34 cellular contexts compared by ENCODE assay signal in genomic region chr3:177493091-177493490, GRCh38.
"Had no signal": no experiment of that assay in that cellular context is flagged by ENCODE, and none has a peak within 500 bp of the region (broad histone marks: within the 10 kb centered on the region; RNA-seq: fewer than 3 reads in every experiment).

No MANE protein-coding gene starts in this region.

- H3K36me3 ChIP-seq: adrenal gland, breast epithelium, cardiac muscle cell, colonic mucosa, gastroesophageal sphincter had no signal

- H3K4me1 ChIP-seq: breast epithelium, colonic mucosa had no signal

- H3K9me3 Mint-ChIP-seq: activated CD4-positive, alpha-beta memory T cell treated with anti-CD3 and anti-CD28 coated beads for 36 hours; activated naive CD4-positive, alpha-beta T cell treated with anti-CD3 and anti-CD28 coated beads for 36 hours; activated naive CD8-positive, alpha-beta T cell treated with anti-CD3 and anti-CD28 coated beads for 36 hours; activated naive CD8-positive, alpha-beta T cell treated with anti-CD3 and anti-CD28 coated beads, Interleukin-2, amount 50 U/mL, for 24 hours; activated T-helper 2 cell treated with anti-CD3 and anti-CD28 coated beads, Interferon-gamma antibody, Interleukin-2, Interleukin-4, amounts not matched to agents 10 μg/mL and 5 μg/mL and 100 μg/mL, durations not matched to agents 14 hours and 24 hours and 36 hours; endodermal cell had no signal

- H3K4me3 Mint-ChIP-seq: activated CD4-positive, alpha-beta memory T cell treated with anti-CD3 and anti-CD28 coated beads for 36 hours; activated CD4-positive, alpha-beta T cell treated with anti-CD3 and anti-CD28 coated beads for 36 hours; activated CD4-positive, alpha-beta T cell treated with anti-CD3 and anti-CD28 coated beads, Interleukin-2, amount 10 ng/mL, durations not matched to agents 24 days and 14 days; activated CD8-positive, alpha-beta memory T cell treated with anti-CD3 and anti-CD28 coated beads, Interleukin-2, amount 10 ng/mL, durations not matched to agents 7 days and 5 days; activated CD8-positive, alpha-beta T cell treated with anti-CD3 and anti-CD28 coated beads, Interleukin-2, amount 10 ng/mL, durations not matched to agents 7 days and 5 days; activated naive CD4-positive, alpha-beta T cell treated with anti-CD3 and anti-CD28 coated beads for 36 hours; activated naive CD4-positive, alpha-beta T cell treated with anti-CD3 and anti-CD28 coated beads, Interleukin-2, amount 50 U/mL, for 24 hours; activated naive CD8-positive, alpha-beta T cell treated with anti-CD3 and anti-CD28 coated beads for 36 hours; activated naive CD8-positive, alpha-beta T cell treated with anti-CD3 and anti-CD28 coated beads, Interleukin-2, amount 50 U/mL, for 24 hours; activated T-helper 1 cell treated with anti-CD3 and anti-CD28 coated beads, Interleukin-12 subunit alpha, Interleukin-12 subunit beta, Interleukin-2, Interleukin-4 antibody, amounts not matched to agents 30 ng/mL and 10 ng/mL and 1 ng/mL, durations not matched to agents 14 hours and 24 hours and 36 hours; endodermal cell had no signal

- H3K27ac Mint-ChIP-seq: activated CD4-positive, alpha-beta memory T cell treated with anti-CD3 and anti-CD28 coated beads for 36 hours; activated CD4-positive, alpha-beta T cell treated with anti-CD3 and anti-CD28 coated beads for 36 hours; activated CD4-positive, alpha-beta T cell treated with anti-CD3 and anti-CD28 coated beads, Interleukin-2, amount 10 ng/mL, durations not matched to agents 24 days and 14 days; activated CD8-positive, alpha-beta memory T cell treated with anti-CD3 and anti-CD28 coated beads, Interleukin-2, amount 10 ng/mL, durations not matched to agents 7 days and 5 days; activated CD8-positive, alpha-beta T cell treated with anti-CD3 and anti-CD28 coated beads, Interleukin-2, amount 10 ng/mL, durations not matched to agents 7 days and 5 days; activated naive CD4-positive, alpha-beta T cell treated with anti-CD3 and anti-CD28 coated beads for 36 hours; activated naive CD4-positive, alpha-beta T cell treated with anti-CD3 and anti-CD28 coated beads, Interleukin-2, amount 50 U/mL, for 24 hours; activated naive CD8-positive, alpha-beta T cell treated with anti-CD3 and anti-CD28 coated beads for 36 hours; activated naive CD8-positive, alpha-beta T cell treated with anti-CD3 and anti-CD28 coated beads, Interleukin-2, amount 50 U/mL, for 24 hours; activated T-helper 1 cell treated with anti-CD3 and anti-CD28 coated beads, Interleukin-12 subunit alpha, Interleukin-12 subunit beta, Interleukin-2, Interleukin-4 antibody, amounts not matched to agents 30 ng/mL and 10 ng/mL and 1 ng/mL, durations not matched to agents 14 hours and 24 hours and 36 hours; activated T-helper 2 cell treated with anti-CD3 and anti-CD28 coated beads, Interferon-gamma antibody, Interleukin-2, Interleukin-4, amounts not matched to agents 10 μg/mL and 5 μg/mL and 100 μg/mL, durations not matched to agents 14 hours and 24 hours and 36 hours; endodermal cell had no signal

- ATAC-seq: activated CD4-positive, alpha-beta T cell treated with anti-CD3 and anti-CD28 coated beads for 36 hours; activated CD8-positive, alpha-beta memory T cell treated with anti-CD3 and anti-CD28 coated beads, Interleukin-2, amount 10 ng/mL, durations not matched to agents 7 days and 5 days; activated CD8-positive, alpha-beta T cell treated with anti-CD3 and anti-CD28 coated beads, Interleukin-2, amount 10 ng/mL, durations not matched to agents 7 days and 5 days; activated naive CD8-positive, alpha-beta T cell treated with anti-CD3 and anti-CD28 coated beads, Interleukin-2, amount 50 U/mL, for 24 hours; body of pancreas; gastroesophageal sphincter had no signal

- H3K27me3 Mint-ChIP-seq: activated CD4-positive, alpha-beta memory T cell treated with anti-CD3 and anti-CD28 coated beads for 36 hours; activated CD4-positive, alpha-beta T cell treated with anti-CD3 and anti-CD28 coated beads for 36 hours; activated CD4-positive, alpha-beta T cell treated with anti-CD3 and anti-CD28 coated beads, Interleukin-2, amount 10 ng/mL, durations not matched to agents 24 days and 14 days; activated CD8-positive, alpha-beta memory T cell treated with anti-CD3 and anti-CD28 coated beads, Interleukin-2, amount 10 ng/mL, durations not matched to agents 7 days and 5 days; activated naive CD4-positive, alpha-beta T cell treated with anti-CD3 and anti-CD28 coated beads, Interleukin-2, amount 50 U/mL, for 24 hours; activated naive CD8-positive, alpha-beta T cell treated with anti-CD3 and anti-CD28 coated beads for 36 hours; activated naive CD8-positive, alpha-beta T cell treated with anti-CD3 and anti-CD28 coated beads, Interleukin-2, amount 50 U/mL, for 24 hours had no signal

- H3K27me3 ChIP-seq: adrenal gland, body of pancreas, breast epithelium, cardiac muscle cell, colonic mucosa, esophagus muscularis mucosa, gastroesophageal sphincter had no signal

- H3K4me3 ChIP-seq: adrenal gland, body of pancreas, breast epithelium, cardiac muscle cell, colonic mucosa, esophagus muscularis mucosa, gastroesophageal sphincter had no signal

- H3K9me3 ChIP-seq: adrenal gland, body of pancreas, breast epithelium, colonic mucosa, esophagus muscularis mucosa, gastroesophageal sphincter had no signal

- H3K27ac ChIP-seq: adrenal gland, body of pancreas, breast epithelium, cardiac muscle cell, colonic mucosa, esophagus muscularis mucosa, gastroesophageal sphincter had no signal

- H3K36me3 Mint-ChIP-seq: activated CD4-positive, alpha-beta memory T cell treated with anti-CD3 and anti-CD28 coated beads for 36 hours; activated CD8-positive, alpha-beta memory T cell treated with anti-CD3 and anti-CD28 coated beads, Interleukin-2, amount 10 ng/mL, durations not matched to agents 7 days and 5 days; activated naive CD4-positive, alpha-beta T cell treated with anti-CD3 and anti-CD28 coated beads, Interleukin-2, amount 50 U/mL, for 24 hours had no signal

- DNase-seq: activated CD4-positive, alpha-beta memory T cell treated with anti-CD3 and anti-CD28 coated beads for 36 hours; activated CD4-positive, alpha-beta T cell treated with anti-CD3 and anti-CD28 coated beads for 36 hours; activated CD4-positive, alpha-beta T cell treated with anti-CD3 and anti-CD28 coated beads, Interleukin-2, amount 10 ng/mL, durations not matched to agents 24 days and 14 days; activated CD4-positive, CD25-positive, alpha-beta regulatory T cell; activated CD4-positive, CD25-positive, alpha-beta regulatory T cell treated with anti-CD3 and anti-CD28 coated beads, Interleukin-2, amount 50 U/mL, for 72 hours; activated CD8-positive, alpha-beta memory T cell treated with anti-CD3 and anti-CD28 coated beads, Interleukin-2, amount 10 ng/mL, durations not matched to agents 7 days and 5 days; activated CD8-positive, alpha-beta memory T cell treated with anti-CD3 and anti-CD28 coated beads, Interleukin-2, amount 50 U/mL, for 4 hours; activated CD8-positive, alpha-beta T cell treated with anti-CD3 and anti-CD28 coated beads, Interleukin-2, amount 10 ng/mL, durations not matched to agents 7 days and 5 days; activated effector memory CD4-positive, alpha-beta T cell treated with anti-CD3 and anti-CD28 coated beads, Interleukin-2, amount 50 U/mL, for 16 hours; activated naive CD4-positive, alpha-beta T cell treated with anti-CD3 and anti-CD28 coated beads for 36 hours; activated naive CD8-positive, alpha-beta T cell treated with anti-CD3 and anti-CD28 coated beads for 36 hours; activated naive CD8-positive, alpha-beta T cell treated with anti-CD3 and anti-CD28 coated beads, Interleukin-2, amount 50 U/mL, for 24 hours; activated T-cell treated with anti-CD3 and anti-CD28 coated beads, Interleukin-2, amount 50 U/mL, for 1 hour; activated T-cell treated with anti-CD3 and anti-CD28 coated beads, Interleukin-2, amount 50 U/mL, for 48 hours; adrenal gland; amygdala; aorta; body of pancreas; central memory CD4-positive, alpha-beta T cell; cerebellar nuclear complex; colonic mucosa; effector memory CD4-positive, alpha-beta T cell; endodermal cell; erythroblast; foreskin melanocyte; head of caudate nucleus; T-helper 2 cell had no signal
